In genomic region chr2:98730851-98731708, GRCh38 we compare ENCODE assay signal across 8 cellular contexts. TPM values are rescaled to one million over a fixed set of nuclear protein-coding genes. Genes with fewer than 3 reads are reported as not detected.
A peak's percentile ranks its signal among the peaks of the same experiment; 100 is the strongest.
DNase-seq lines count a peak whose midpoint lies in the region; ATAC-seq and TF ChIP-seq lines count a peak whose summit lies in the region.

Gene MGAT4A (minus strand): TSS chr2:98731132. CDS start chr2:98726332, 4,800 bp downstream.

- peak; percentile 84 for ATAC-seq in GM18498 (IDR thresholded peaks at IDR 0.05; ENCODE audit: unreplicated experiment)
- peak; percentile 83 for ATAC-seq in HG02938 (IDR thresholded peaks at IDR 0.05; ENCODE audit: unreplicated experiment)

- H3K27ac ChIP-seq in muscle layer of duodenum (ENCODE audit: low read length), result peak within 1 kb of the TSS; percentile 95

- no peaks in the 10 kb centered on the region for H3K36me3 ChIP-seq in muscle layer of duodenum (ENCODE audit: control insufficient read depth in 1 of 2, insufficient read depth in 2 of 2, low read length in 2 of 2)

- H3K4me1 ChIP-seq in muscle layer of duodenum (ENCODE audit: control insufficient read depth in 1 of 2, insufficient read depth in 2 of 2, low read length in 2 of 2), result peaks cover 0 to 31% of the 10 kb centered on the region in 2 donors

- TF ChIP-seq CTCF in epithelial cell of proximal tubule (conservative IDR thresholded peaks at IDR 0.05; ENCODE audit: low read depth, low read length), result no peak

- H3K9me3 ChIP-seq in muscle layer of duodenum (ENCODE audit: control insufficient read depth in 1 of 2, low read length in 2 of 2), result no peaks in the 10 kb centered on the region

- H3K27me3 ChIP-seq in muscle layer of duodenum (ENCODE audit: low read depth, low read length), result no peaks in the 10 kb centered on the region

- peak; percentile 22 for DNase-seq in A172 (ENCODE audit: low spot score)
- peak; percentile 56 for DNase-seq in NCI-H774 (lab: John Stamatoyannopoulos, UW)
- DNase-seq in activated T-cell treated with anti-CD3 and anti-CD28 coated beads for 1 hour (ENCODE audit: low read depth), result peak; percentile 67
- DNase-seq in epithelial cell of proximal tubule (ENCODE audit: low read depth), result no peak
- peak; percentile 45 for DNase-seq in stimulated activated CD8-positive, alpha-beta memory T cell treated with anti-CD3 and anti-CD28 coated beads, Interleukin-7, amount 100 ng/mL, for 24 hours (ENCODE audit: low read depth)

- peak within 1 kb of the TSS; percentile 66 for H3K4me3 ChIP-seq in epithelial cell of proximal tubule (ENCODE audit: low read depth, low read length)
- H3K4me3 ChIP-seq in muscle layer of duodenum (ENCODE audit: low read depth in 1 of 2, low read length in 2 of 2), result peak within 1 kb of the TSS; percentile 80 to 87

RNA-seq across cellular contexts. Expression of gene MGAT4A, which starts in this region (rescaled TPM):
- 8.0 and 15.5 TPM in 2 replicates for total RNA-seq in A172 (2014; rRNA removed; shearing (Covaris generic))
- total RNA-seq in epithelial cell of proximal tubule, result 1.5 and 4.4 TPM in 2 replicates
